In genomic region chr6:47047479-47048411, GRCh38 we compare ENCODE assay signal across 8 cellular contexts. TPM values are rescaled to one million over a fixed set of nuclear protein-coding genes. Genes with fewer than 3 reads are reported as not detected.
DNase-seq lines count a peak whose midpoint lies in the region; ATAC-seq and TF ChIP-seq lines count a peak whose summit lies in the region.

No MANE protein-coding gene starts in this region.

- H3K4me3 ChIP-seq in A673 (ENCODE audit: low read depth, low read length, poor library complexity, severe bottlenecking) (no peak overlapping the region), SJSA1 (no peak overlapping the region), endodermal cell (ENCODE audit: low read length) (no peak overlapping the region)

- H3K4me1 ChIP-seq in A673 (ENCODE audit: insufficient read depth, low read length, poor library complexity, severe bottlenecking), result no peaks in the 10 kb centered on the region
- H3K4me1 ChIP-seq in SJSA1 (replicated peaks), result peaks cover 19% of the 10 kb centered on the region
- peaks cover 4% of the 10 kb centered on the region for H3K4me1 ChIP-seq in endodermal cell (ENCODE audit: control insufficient read depth, insufficient read depth, low read length)

- no peak overlapping the region for H3K9ac ChIP-seq in endodermal cell (ENCODE audit: extremely low read depth, low read length, poor library complexity, severe bottlenecking)

- TF ChIP-seq CTCF in A673 (conservative IDR thresholded peaks at IDR 0.05; ENCODE audit: low read depth, low read length), result peak; percentile 85
- peak; percentile 89 for TF ChIP-seq CTCF in endodermal cell (conservative IDR thresholded peaks at IDR 0.05)
- peak; percentile 85 for TF ChIP-seq CTCF in type B pancreatic cell (conservative IDR thresholded peaks at IDR 0.05)

- no peaks in the 10 kb centered on the region for H3K36me3 ChIP-seq in A673 (ENCODE audit: insufficient read depth, low read length, poor library complexity, severe bottlenecking)
- H3K36me3 ChIP-seq in SJSA1, result no peaks in the 10 kb centered on the region
- H3K36me3 ChIP-seq in endodermal cell (ENCODE audit: control insufficient read depth, insufficient read depth, low read length), result no peaks in the 10 kb centered on the region

- intact Hi-C loops in A673 (cut with micrococcal nuclease; ENCODE audit: unreplicated experiment), result loop anchor here (2.0 to 10.0 kb wide), 2 partner anchors 199 to 633 kb away; no protein-coding TSS in a partner anchor

- DNase-seq in A673 (ENCODE audit: low spot score) (peak; percentile 79), GM04504 (ENCODE audit: low read depth) (peak; percentile 59), HEK293T (ENCODE audit: extremely low spot score) (peak; percentile 62), NCI-H1105 (lab: John Stamatoyannopoulos, UW) (peak; percentile 58), SJSA1 (ENCODE audit: low read depth in 1 of 2, low spot score in 2 of 2) (peak; percentile 50 to 73), endodermal cell (peak; percentile 90), memory B cell (ENCODE audit: low spot score in 2 of 2) (no peak), type B pancreatic cell (ENCODE audit: extremely low spot score, unreplicated experiment) (no peak)

- H3K4me1 Mint-ChIP-seq in endodermal cell, result peaks cover 10% of the 10 kb centered on the region
- peaks cover 2% of the 10 kb centered on the region for H3K4me1 Mint-ChIP-seq in memory B cell
- peaks cover 18% of the 10 kb centered on the region for H3K4me1 Mint-ChIP-seq in type B pancreatic cell (ENCODE audit: unreplicated experiment)

- H3K9me3 ChIP-seq in A673 (ENCODE audit: low read depth, low read length, poor library complexity, severe bottlenecking) (no peaks in the 10 kb centered on the region), SJSA1 (replicated peaks) (no peaks in the 10 kb centered on the region), endodermal cell (ENCODE audit: control insufficient read depth, low read length) (no peaks in the 10 kb centered on the region)

- BruUV-seq in A673 (replicated peaks; lab: Mats Ljungman, UMichigan), result no TSS peak

- H3K27ac ChIP-seq in A673 (ENCODE audit: low read depth, low read length, poor library complexity, severe bottlenecking) (no peak overlapping the region), SJSA1 (peak overlapping the region; percentile 11; the same call in 1 of the 2 replicates), endodermal cell (ENCODE audit: low read depth, low read length) (no peak overlapping the region)

- H3K4me3 Mint-ChIP-seq in endodermal cell (no peak overlapping the region), memory B cell (no peak overlapping the region), type B pancreatic cell (peak overlapping the region; percentile 42)

- H3K9me3 Mint-ChIP-seq in endodermal cell (peaks cover 7% of the 10 kb centered on the region), memory B cell (no peaks in the 10 kb centered on the region), type B pancreatic cell (no peaks in the 10 kb centered on the region)

- CTCF ChIA-PET in A673 (lab: Charles Lee) (no interaction called here), HEK293T (lab: Yijun Ruan, JAX) (interaction anchor here (0.6 to 1.4 kb wide), 8 partner anchors 9 to 301 kb away, joined by 3 to 12 read pairs (median 3); no protein-coding TSS in a partner anchor)

- H3K27me3 ChIP-seq in A673 (replicated peaks; ENCODE audit: insufficient read depth, low read depth, low read length, poor library complexity) (peaks cover 27% of the 10 kb centered on the region), SJSA1 (replicated peaks) (no peaks in the 10 kb centered on the region; the same call in 1 of the 2 replicates), endodermal cell (ENCODE audit: control insufficient read depth, insufficient read depth, low read length, poor library complexity, severe bottlenecking) (no peaks in the 10 kb centered on the region)

- H3K27ac Mint-ChIP-seq in endodermal cell (peak overlapping the region; percentile 54), memory B cell (no peak overlapping the region), type B pancreatic cell (peak overlapping the region; percentile 80)

- ATAC-seq in memory B cell (ENCODE audit: low read depth), result peak; percentile 37

- H3K36me3 Mint-ChIP-seq in endodermal cell (ENCODE audit: low read depth) (no peaks in the 10 kb centered on the region), memory B cell (no peaks in the 10 kb centered on the region), type B pancreatic cell (no peaks in the 10 kb centered on the region)

- WGBS in endodermal cell (ENCODE audit: insufficient coverage in 1 of 2, insufficient read length in 1 of 2), 2 experiments, result 34% methylated on average over 9 of the region's 9 CpGs

- H3K27me3 Mint-ChIP-seq in endodermal cell (ENCODE audit: insufficient read depth), result no peaks in the 10 kb centered on the region
- H3K27me3 Mint-ChIP-seq in memory B cell, result peaks cover 5% of the 10 kb centered on the region
- no peaks in the 10 kb centered on the region for H3K27me3 Mint-ChIP-seq in type B pancreatic cell

- POLR2A ChIA-PET in A673 (lab: Charles Lee; ENCODE audit: low non-redundant PET), result no interaction called here
- POLR2A ChIA-PET in HEK293T (lab: Yijun Ruan, JAX), result interaction anchor here (1.0 kb wide), 1 partner anchor 13 kb away, joined by 3 read pairs; no protein-coding TSS in a partner anchor

TF ChIP-seq in HEK293T, 16 proteins besides CTCF, POLR2A, EP300 and RAD21:
- TF ChIP-seq L3MBTL2 (conservative IDR thresholded peaks at IDR 0.05), result no peak
- TF ChIP-seq FOXK2 (IDR thresholded peaks at IDR 0.05), result peak; percentile 79; the same call in 1 of the 2 replicates

RNA-seq across cellular contexts. Expression of gene ADGRF1, which starts 5.6 kb away (rescaled TPM):
- not detected in 2 replicates for total RNA-seq in A673 (2021)
- total RNA-seq in SJSA1 (2014; rRNA removed; shearing (Covaris generic)), result not detected in 2 replicates
- total RNA-seq in endodermal cell, result not detected
- not detected for polyA plus RNA-seq in endodermal cell (2013, experiment 1 of 2)
- not detected for polyA plus RNA-seq in endodermal cell (2013, experiment 2 of 2)
- total RNA-seq in type B pancreatic cell (ENCODE audit: low replicate concordance), result 20.0 and 36.0 TPM in 2 replicates

Comparison
In these comparisons a context has a peak if more than half of its experiments do, and no peak if none do; other contexts are left out.
1. DNase-seq: peak in A673 (single experiment), GM04504 (single experiment), HEK293T (single experiment), NCI-H1105 (single experiment), SJSA1 (2 of 2) and endodermal cell (single experiment); none in memory B cell (0 of 2) and type B pancreatic cell (single experiment).
2. RNA of gene ADGRF1, which starts 5.6 kb away (total RNA-seq): 20.0 to 36.0 TPM in type B pancreatic cell; not detected in A673, not detected in SJSA1 and not detected in endodermal cell; every median in the first group is over 10 times any median in the second.
3. Peak in every context shown above with its lines, with median percentiles within 50 percentile points of each other: CTCF ChIP-seq.